In the genomic region with DNA sequence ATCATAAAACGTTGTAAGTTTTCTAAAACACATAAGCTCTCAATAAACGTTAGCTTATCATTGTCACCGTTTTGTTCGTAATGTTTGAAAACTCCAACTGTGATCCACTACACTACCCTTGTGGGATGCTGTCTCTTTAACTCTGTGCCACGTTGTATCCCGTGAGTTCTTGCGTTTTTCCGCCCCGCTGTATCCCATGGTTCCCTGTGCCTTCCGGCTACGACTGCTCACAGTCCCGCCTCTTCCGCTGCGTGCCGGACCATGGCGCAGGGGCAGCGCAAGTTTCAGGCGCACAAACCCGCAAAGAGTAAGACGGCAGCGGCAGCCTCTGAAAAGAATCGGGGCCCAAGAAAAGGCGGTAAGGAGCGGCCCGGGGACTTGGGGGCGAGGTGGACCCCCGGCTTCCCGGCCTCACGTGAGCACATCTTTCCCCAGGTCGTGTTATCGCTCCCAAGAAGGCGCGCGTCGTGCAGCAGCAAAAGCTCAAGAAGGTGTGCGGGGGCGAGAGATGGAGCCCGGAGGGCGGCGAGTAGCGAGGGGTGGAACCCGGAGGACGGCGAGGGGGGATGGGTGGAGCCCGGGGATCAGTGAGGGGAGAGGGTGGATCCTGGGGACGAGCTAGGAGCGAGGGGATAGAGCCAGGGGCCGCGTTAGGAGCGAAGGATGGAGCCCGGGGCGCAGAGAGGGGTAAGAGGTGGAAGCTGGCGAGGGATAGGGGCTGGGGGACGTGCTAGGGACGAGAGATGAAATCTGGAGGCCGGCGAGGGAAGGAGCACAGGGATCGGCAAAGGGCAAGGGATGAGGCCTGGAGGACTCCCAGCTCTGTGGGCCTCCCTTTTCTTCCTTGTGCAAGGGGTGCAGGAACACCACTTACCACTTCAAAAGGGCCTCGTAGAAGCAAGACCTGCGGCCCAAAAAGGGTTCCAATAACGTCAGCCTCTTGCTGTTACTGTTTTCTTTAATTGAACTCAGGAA, we compare ENCODE assay signal across 8 cellular contexts. TPM values are rescaled to one million over a fixed set of nuclear protein-coding genes. Genes with fewer than 3 reads are reported as not detected.
A peak's percentile ranks its signal among the peaks of the same experiment; 100 is the strongest.
DNase-seq lines count a peak whose midpoint lies in the region; ATAC-seq, FAIRE-seq and TF ChIP-seq lines count a peak whose summit lies in the region.

A gene (plus strand): TSS at position 240 of the 975 bp plus-strand sequence. CDS start 22 bp downstream, at position 262.

- H3K4me1 ChIP-seq in adrenal gland (replicated peaks in 1 of 2) (peaks cover 15 to 18% of the 10 kb centered on the region in 2 donors), heart left ventricle (peaks cover 4 to 22% (median 14%) of the 10 kb centered on the region in 12 donors)

- peak within 1 kb of the TSS; percentile 69 to 99 (median 92) for H3K4me3 ChIP-seq in adrenal gland
- H3K4me3 ChIP-seq in heart left ventricle, result peak within 1 kb of the TSS; percentile 65 to 99 (median 85)

- FAIRE-seq in GM12892 (lab: Jason Lieb, UNC), result peak; percentile 99

- H3K4me1 Mint-ChIP-seq in type B pancreatic cell (ENCODE audit: unreplicated experiment), result peaks cover 21% of the 10 kb centered on the region

- H3K9me3 Mint-ChIP-seq in type B pancreatic cell, result no peaks in the 10 kb centered on the region

- ATAC-seq in HG02852 (IDR thresholded peaks at IDR 0.05; ENCODE audit: unreplicated experiment), result peak; percentile 91
- ATAC-seq in heart left ventricle, result peak; percentile 97 to 99 (median 98)

- peak; percentile 94 for DNase-seq in GM12892 (ENCODE audit: insufficient read length)
- peak; percentile 92 for DNase-seq in NCI-H146 (lab: John Stamatoyannopoulos, UW)
- DNase-seq in T-helper 1 cell, result peak; percentile 75 to 88 (median 81)
- DNase-seq in adrenal gland, result peak; percentile 89 to 96 (median 93)
- peak; percentile 90 to 94 (median 92) for DNase-seq in heart left ventricle
- DNase-seq in pons (ENCODE audit: low spot score), result peak; percentile 93
- peak; percentile 86 for DNase-seq in type B pancreatic cell (ENCODE audit: extremely low spot score, unreplicated experiment)

- H3K27me3 ChIP-seq in adrenal gland (no peaks in the 10 kb centered on the region), heart left ventricle (no peaks in the 10 kb centered on the region)

- H3K27ac Mint-ChIP-seq in type B pancreatic cell, result peak within 1 kb of the TSS; percentile 97

- H3K4me3 Mint-ChIP-seq in type B pancreatic cell, result peak within 1 kb of the TSS; percentile 99

- no peak for TF ChIP-seq CTCF in adrenal gland (IDR thresholded peaks at IDR 0.05)
- TF ChIP-seq CTCF in heart left ventricle (IDR thresholded peaks at IDR 0.05), result no peak
- no peak for TF ChIP-seq CTCF in type B pancreatic cell (conservative IDR thresholded peaks at IDR 0.05)

- peak within 1 kb of the TSS; percentile 81 to 95 (median 90) for H3K27ac ChIP-seq in adrenal gland
- H3K27ac ChIP-seq in heart left ventricle, result peak within 1 kb of the TSS; percentile 8 to 92 (median 86)

- TF ChIP-seq POLR2A in GM12892 (IDR thresholded peaks at IDR 0.05; ENCODE audit: low read depth, low read length) (peak; percentile 82; the same call in 1 of the 2 replicates), adrenal gland (IDR thresholded peaks at IDR 0.05) (peak; percentile 79 to 93), heart left ventricle (IDR thresholded peaks at IDR 0.05) (peak in 1 of 2 donors; percentile 82)

- no peaks in the 10 kb centered on the region for H3K27me3 Mint-ChIP-seq in type B pancreatic cell

- H3K9me3 ChIP-seq in adrenal gland (replicated peaks in 1 of 3) (no peaks in the 10 kb centered on the region), heart left ventricle (no peaks in the 10 kb centered on the region)

- 0 to 1% (median 1%) methylated on average over 27 to 61 of the region's 61 CpGs for WGBS in adrenal gland, 4 donors
- WGBS in heart left ventricle, 4 donors, result 0 to 1% (median 0%) methylated on average over 59 to 61 of the region's 61 CpGs

- H3K36me3 ChIP-seq in adrenal gland (replicated peaks in 1 of 2) (peaks cover 0 to 57% of the 10 kb centered on the region in 2 donors), heart left ventricle (peaks cover 0 to 67% (median 55%) of the 10 kb centered on the region in 9 donors)

- intact Hi-C loops in adrenal gland (cut with DNase I), result no loop called here
- intact Hi-C loops in heart left ventricle (cut with DNase I), result loop anchor here in 1 of 10 donors (10.0 kb wide), 1 partner anchor 310 kb away; a partner anchor contains a TSS

- H3K36me3 Mint-ChIP-seq in type B pancreatic cell, result peaks cover 21% of the 10 kb centered on the region

RNA-seq across cellular contexts. Expression of the gene that starts here (rescaled TPM):
- polyA plus RNA-seq in GM12892 (2012; ENCODE audit: missing spikeins), result 218 TPM
- total RNA-seq in adrenal gland (100 to 1,000 TPM in 7 of 8 donors, 10 to 100 TPM in 1; 95.8 to 224 (median 137) TPM), heart left ventricle (100 to 1,000 TPM in 2 of 9 donors, 10 to 100 TPM in 7; 79.3 to 435 (median 97.5) TPM), type B pancreatic cell (ENCODE audit: low replicate concordance) (89.8 and 101 TPM in 2 replicates)
- polyA plus RNA-seq in adrenal gland (100 to 1,000 TPM; 134 to 459 (median 340) TPM), heart left ventricle (100 to 1,000 TPM; 159 to 346 TPM)

Comparison
In these comparisons a context has a peak if more than half of its experiments do, and no peak if none do; other contexts are left out.
1. Peak in every context shown above with its lines: DNase-seq, ATAC-seq, H3K4me3 ChIP-seq and H3K27ac ChIP-seq.